Comparison of ENCODE assay signal across 25 cellular contexts in the genomic region with DNA sequence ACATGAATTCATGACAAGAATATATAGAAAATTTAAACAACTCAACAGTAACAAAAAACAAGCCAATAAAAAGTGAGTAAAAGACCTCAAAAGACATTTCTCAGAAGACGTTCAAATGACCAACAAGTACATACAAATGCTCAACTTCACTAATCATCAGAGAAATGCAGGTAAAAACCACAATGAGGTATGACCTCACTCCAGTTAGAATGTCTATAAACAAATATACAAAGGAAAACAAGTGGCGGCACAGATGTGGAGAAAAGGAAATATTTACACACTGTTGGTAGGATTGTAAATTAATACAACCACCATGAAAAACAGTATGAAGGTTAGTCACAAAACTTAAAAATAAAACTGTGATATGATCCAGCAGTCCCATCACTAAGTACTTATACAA.
DNase-seq lines count a peak whose midpoint lies in the region; ATAC-seq and TF ChIP-seq lines count a peak whose summit lies in the region.
"Had no signal": no experiment of that assay in that cellular context is flagged by ENCODE, and none has a peak within 500 bp of the region (broad histone marks: within the 10 kb centered on the region; RNA-seq: fewer than 3 reads in every experiment).

No MANE protein-coding gene starts in this region.

- H3K4me3 ChIP-seq in breast epithelium (no peak overlapping the region), PC-3 (ENCODE audit: low read length) (no peak overlapping the region), epithelial cell of esophagus (ENCODE audit: low read length) (no peak overlapping the region), smooth muscle cell (no peak overlapping the region), mesendoderm (ENCODE audit: low read length) (no peak overlapping the region)

- no peaks in the 10 kb centered on the region for H3K27me3 Mint-ChIP-seq in MCF 10A (ENCODE audit: insufficient read depth, unreplicated experiment)

- H2BK15ac ChIP-seq in mesendoderm (replicated peaks; ENCODE audit: low read depth): no peak overlapping the region

- peak overlapping the region; percentile 1 for H3K27ac Mint-ChIP-seq in MCF 10A (ENCODE audit: low read depth, unreplicated experiment)
- H3K27ac Mint-ChIP-seq: CD8-positive, alpha-beta T cell had no signal

- no TSS peak for BruUV-seq in MCF 10A (replicated peaks; lab: Mats Ljungman, UMichigan)
- BruUV-seq in PC-3 (replicated peaks; lab: Mats Ljungman, UMichigan): no TSS peak

- H3K9ac ChIP-seq in PC-3 (ENCODE audit: low read length) (no peak overlapping the region), smooth muscle cell (ENCODE audit: low read depth) (no peak overlapping the region), mesendoderm (ENCODE audit: low read length) (no peak overlapping the region)

- no peak overlapping the region for H2BK5ac ChIP-seq in mesendoderm (ENCODE audit: low read length)

- ATAC-seq in PC-3: peak; percentile 77
- ATAC-seq: CD8-positive, alpha-beta T cell; Right ventricle myocardium inferior had no signal

- H3K23ac ChIP-seq in mesendoderm (ENCODE audit: low read length): no peak overlapping the region

- POLR2A ChIA-PET in MCF 10A (lab: Yijun Ruan, JAX): no interaction called here
- POLR2A ChIA-PET in PC-3 (lab: Charles Lee; ENCODE audit: unreplicated experiment): no interaction called here

- no peak overlapping the region for H2AK5ac ChIP-seq in mesendoderm (ENCODE audit: low read length)

- no peak overlapping the region for H3K27ac ChIP-seq in breast epithelium
- no peak overlapping the region for H3K27ac ChIP-seq in PC-3 (ENCODE audit: low read length)
- peak overlapping the region; percentile 62 for H3K27ac ChIP-seq in smooth muscle cell (ENCODE audit: low read depth)
- no peak overlapping the region for H3K27ac ChIP-seq in mesendoderm (ENCODE audit: low read depth, low read length)
- H3K27ac ChIP-seq: 22Rv1 had no signal

- H2AFZ ChIP-seq in PC-3 (ENCODE audit: low read length): no peak overlapping the region
- H2AFZ ChIP-seq in smooth muscle cell (ENCODE audit: low read depth): no peak overlapping the region

- H3K18ac ChIP-seq in mesendoderm (ENCODE audit: low read length): no peak overlapping the region

- DNase-seq in MCF 10A (ENCODE audit: unreplicated experiment): peak; percentile 10
- no peak for DNase-seq in breast epithelium (ENCODE audit: low spot score in 2 of 2)
- peak; percentile 56 for DNase-seq in PC-3
- DNase-seq in epithelial cell of esophagus (ENCODE audit: low read depth): peak; percentile 85
- no peak for DNase-seq in smooth muscle cell (lab: John Stamatoyannopoulos, UW; ENCODE audit: unreplicated experiment)
- no peak for DNase-seq in SIG-M5 (lab: John Stamatoyannopoulos, UW)
- DNase-seq in mesendoderm: no peak
- no peak for DNase-seq in NCI-H146 (lab: John Stamatoyannopoulos, UW)
- DNase-seq: AML-193; C1 segment of cervical spinal cord; Calu3; CD8-positive, alpha-beta T cell; DMS153; GF-D8; H7; Karpas-422; NCI-H1092; NCI-H1436; NCI-H2029; NCI-H226; NCI-H510A treated with DMSO at 0.1 percent for 48 hours; NCI-H748 treated with DMSO at 0.1 percent for 48 hours; NK-92 treated with Interleukin-12 subunit alpha and Interleukin-12 subunit beta, amount 100 ng/mL, for 24 hours had no signal

- TF ChIP-seq POLR2A in breast epithelium (IDR thresholded peaks at IDR 0.05): no peak

- H3K36me3 ChIP-seq in breast epithelium: no peaks in the 10 kb centered on the region
- H3K36me3 ChIP-seq in PC-3 (ENCODE audit: low read depth, low read length): no peaks in the 10 kb centered on the region
- no peaks in the 10 kb centered on the region for H3K36me3 ChIP-seq in smooth muscle cell (ENCODE audit: low read depth)
- no peaks in the 10 kb centered on the region for H3K36me3 ChIP-seq in mesendoderm (ENCODE audit: control insufficient read depth, insufficient read depth, low read length)

- H3K79me1 ChIP-seq in mesendoderm (ENCODE audit: low read length): no peaks in the 10 kb centered on the region

- WGBS in smooth muscle cell (ENCODE audit: low lambda C conversion rate): 62% methylated on average over 2 of the region's 2 CpGs
- WGBS in mesendoderm (ENCODE audit: extremely low coverage, insufficient coverage, low lambda C conversion rate): no CpG with 5 or more reads among the region's 2 CpGs

- intact Hi-C loops in MCF 10A (cut with micrococcal nuclease) (loop anchor here (10.0 kb wide), 1 partner anchor 111 kb away; no protein-coding TSS in a partner anchor), breast epithelium (cut with DNase I; ENCODE audit: low total_unique reads) (no loop called here), PC-3 (cut with micrococcal nuclease) (no loop called here)

- H4K5ac ChIP-seq in mesendoderm (ENCODE audit: low read length): no peak overlapping the region

- no peak overlapping the region for H3K4me3 Mint-ChIP-seq in MCF 10A (ENCODE audit: unreplicated experiment)
- H3K4me3 Mint-ChIP-seq: CD8-positive, alpha-beta T cell had no signal

- CTCF ChIA-PET in MCF 10A (lab: Yijun Ruan, JAX): no interaction called here
- CTCF ChIA-PET in PC-3 (lab: Charles Lee): no interaction called here

- no peak overlapping the region for H3K4me2 ChIP-seq in PC-3 (ENCODE audit: low read length)
- no peak overlapping the region for H3K4me2 ChIP-seq in smooth muscle cell
- H3K4me2 ChIP-seq in mesendoderm (ENCODE audit: low read length): no peak overlapping the region

- no peak overlapping the region for H3K4ac ChIP-seq in mesendoderm (ENCODE audit: low read depth, low read length)

- no peak overlapping the region for H3K56ac ChIP-seq in mesendoderm (ENCODE audit: low read length)

- no peaks in the 10 kb centered on the region for H3K9me2 ChIP-seq in PC-3 (replicated peaks; ENCODE audit: low read length)

- no peak for TF ChIP-seq CTCF in MCF 10A (IDR thresholded peaks at IDR 0.05; ENCODE audit: unreplicated experiment)
- no peak for TF ChIP-seq CTCF in breast epithelium (IDR thresholded peaks at IDR 0.05)
- TF ChIP-seq CTCF in PC-3 (conservative IDR thresholded peaks at IDR 0.05; ENCODE audit: low read depth, low read length): no peak
- TF ChIP-seq CTCF in epithelial cell of esophagus (IDR thresholded peaks at IDR 0.05; ENCODE audit: insufficient read depth, low read depth, low read length, missing control alignments): no peak
- no peak for TF ChIP-seq CTCF in smooth muscle cell (IDR thresholded peaks at IDR 0.05; ENCODE audit: borderline replicate concordance, insufficient read depth, poor library complexity, severe bottlenecking)

- H4K20me1 ChIP-seq in PC-3 (ENCODE audit: low read length): no peaks in the 10 kb centered on the region
- no peaks in the 10 kb centered on the region for H4K20me1 ChIP-seq in smooth muscle cell (ENCODE audit: low read depth)

- H3K27me3 ChIP-seq in breast epithelium: no peaks in the 10 kb centered on the region
- no peaks in the 10 kb centered on the region for H3K27me3 ChIP-seq in PC-3 (ENCODE audit: low read length)
- no peaks in the 10 kb centered on the region for H3K27me3 ChIP-seq in smooth muscle cell (ENCODE audit: low read depth)
- H3K27me3 ChIP-seq in mesendoderm (ENCODE audit: insufficient read depth, low read length, poor library complexity): no peaks in the 10 kb centered on the region

- H2BK120ac ChIP-seq in mesendoderm (ENCODE audit: low read depth, low read length): no peak overlapping the region

- no peak overlapping the region for H4K8ac ChIP-seq in mesendoderm (ENCODE audit: low read depth, low read length)

- peaks cover 18% of the 10 kb centered on the region for H3K4me1 Mint-ChIP-seq in MCF 10A (ENCODE audit: insufficient read depth, unreplicated experiment)

- H3F3A ChIP-seq in PC-3 (ENCODE audit: low read length, unreplicated experiment): no peaks in the 10 kb centered on the region
- no peaks in the 10 kb centered on the region for H3F3A ChIP-seq in smooth muscle cell (ENCODE audit: low read depth)

- H3K9me3 Mint-ChIP-seq in MCF 10A (ENCODE audit: unreplicated experiment): peaks cover 10% of the 10 kb centered on the region

- H3K79me2 ChIP-seq in PC-3 (ENCODE audit: low read length) (no peaks in the 10 kb centered on the region), smooth muscle cell (ENCODE audit: low read depth) (no peaks in the 10 kb centered on the region), mesendoderm (ENCODE audit: control insufficient read depth, insufficient read depth, low read length) (no peaks in the 10 kb centered on the region)

- no peaks in the 10 kb centered on the region for H3K36me3 Mint-ChIP-seq in MCF 10A (ENCODE audit: insufficient read depth, unreplicated experiment)
- H3K36me3 Mint-ChIP-seq: CD8-positive, alpha-beta T cell had no signal

- H3K9me3 ChIP-seq in breast epithelium (peaks cover 0 to 20% of the 10 kb centered on the region in 2 donors), PC-3 (ENCODE audit: low read length) (no peaks in the 10 kb centered on the region), smooth muscle cell (replicated peaks; ENCODE audit: low read depth) (no peaks in the 10 kb centered on the region)

- H3K4me1 ChIP-seq in breast epithelium (no peaks in the 10 kb centered on the region), PC-3 (ENCODE audit: insufficient read depth, low read length) (no peaks in the 10 kb centered on the region), smooth muscle cell (ENCODE audit: low read depth) (no peaks in the 10 kb centered on the region), mesendoderm (ENCODE audit: control insufficient read depth, low read depth, low read length) (no peaks in the 10 kb centered on the region)

Comparison
In these comparisons a context has a peak if more than half of its experiments do, and no peak if none do; other contexts are left out.
1. DNase-seq: peak in MCF 10A (single experiment), PC-3 (single experiment) and epithelial cell of esophagus (single experiment); none in breast epithelium (0 of 2), smooth muscle cell (single experiment), SIG-M5 (single experiment), mesendoderm (single experiment) and NCI-H146 (single experiment).